In the genomic region with DNA sequence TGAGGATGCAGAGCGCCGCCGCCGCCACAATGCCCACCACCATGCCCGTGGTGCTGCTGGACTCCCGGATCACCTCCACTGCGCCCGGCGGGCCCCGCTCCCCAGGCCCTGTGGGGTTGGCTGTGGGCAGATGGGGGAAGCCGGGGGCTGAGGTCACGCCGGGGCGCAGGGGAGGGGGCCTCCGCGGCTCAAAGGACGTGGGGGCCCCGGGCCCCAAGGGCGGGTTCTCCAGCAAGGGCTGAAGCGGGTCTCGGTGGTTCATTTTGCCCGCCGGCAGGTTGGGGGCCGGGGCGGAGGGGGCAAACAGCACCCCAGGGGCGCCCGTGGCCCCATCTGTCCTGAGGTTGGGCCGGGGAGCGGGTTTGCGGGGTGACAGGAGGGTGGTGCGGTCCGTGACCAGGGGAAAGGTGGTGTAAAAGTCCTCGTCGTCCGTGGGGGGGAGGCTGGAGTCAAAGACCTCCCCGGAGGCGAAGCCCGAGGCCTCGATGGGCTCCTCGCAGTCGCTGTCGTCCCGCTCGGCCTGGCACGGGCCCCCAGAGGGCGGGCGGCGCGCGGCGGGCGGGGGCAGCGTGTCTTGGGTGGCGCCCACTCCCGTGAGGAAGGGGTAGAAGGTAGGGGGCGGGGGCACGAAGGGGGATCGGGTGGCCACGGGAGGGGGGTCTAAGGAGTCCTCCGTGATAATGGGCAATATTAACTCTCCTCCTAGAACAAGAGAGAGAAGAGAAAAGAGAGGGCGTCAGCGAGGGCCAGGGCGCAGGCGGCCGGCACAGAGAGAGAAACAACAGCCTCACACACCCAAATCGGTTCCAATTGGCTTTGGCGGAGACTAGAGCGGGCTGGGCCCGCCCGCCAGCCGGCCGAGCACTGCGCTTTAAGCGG, we compare ENCODE assay signal across 1 cellular context.
TF ChIP-seq lines count a peak whose summit lies in the region.

No MANE protein-coding gene starts in this region.

TF ChIP-seq in H1, 55 proteins besides CTCF, POLR2A, EP300 and RAD21:
- TF ChIP-seq HDAC6 (IDR thresholded peaks at IDR 0.05; ENCODE audit: low read depth, low read length) (no peak), ZNF274 (IDR thresholded peaks at IDR 0.05; ENCODE audit: borderline replicate concordance, extremely low read depth, low read length) (no peak), TAF1 (IDR thresholded peaks at IDR 0.05; ENCODE audit: low read depth, low read length) (no peak), PHF8 (conservative IDR thresholded peaks at IDR 0.05; ENCODE audit: low read depth, low read length) (no peak), NRF1 (IDR thresholded peaks at IDR 0.05; ENCODE audit: low read depth, low read length) (no peak), TEAD4 (IDR thresholded peaks at IDR 0.05; ENCODE audit: low read depth, low read length) (no peak), KDM5A (IDR thresholded peaks at IDR 0.05; ENCODE audit: low read length) (no peak), BACH1 (IDR thresholded peaks at IDR 0.05; ENCODE audit: low read length) (no peak)
- TF ChIP-seq, protein P1, sequence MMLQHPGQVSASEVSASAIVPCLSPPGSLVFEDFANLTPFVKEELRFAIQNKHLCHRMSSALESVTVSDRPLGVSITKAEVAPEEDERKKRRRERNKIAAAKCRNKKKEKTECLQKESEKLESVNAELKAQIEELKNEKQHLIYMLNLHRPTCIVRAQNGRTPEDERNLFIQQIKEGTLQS (IDR thresholded peaks at IDR 0.05; ENCODE audit: insufficient read depth, low read depth, low read length), result no peak
